Comparison of ENCODE assay signal across 1 cellular context in the genomic region with DNA sequence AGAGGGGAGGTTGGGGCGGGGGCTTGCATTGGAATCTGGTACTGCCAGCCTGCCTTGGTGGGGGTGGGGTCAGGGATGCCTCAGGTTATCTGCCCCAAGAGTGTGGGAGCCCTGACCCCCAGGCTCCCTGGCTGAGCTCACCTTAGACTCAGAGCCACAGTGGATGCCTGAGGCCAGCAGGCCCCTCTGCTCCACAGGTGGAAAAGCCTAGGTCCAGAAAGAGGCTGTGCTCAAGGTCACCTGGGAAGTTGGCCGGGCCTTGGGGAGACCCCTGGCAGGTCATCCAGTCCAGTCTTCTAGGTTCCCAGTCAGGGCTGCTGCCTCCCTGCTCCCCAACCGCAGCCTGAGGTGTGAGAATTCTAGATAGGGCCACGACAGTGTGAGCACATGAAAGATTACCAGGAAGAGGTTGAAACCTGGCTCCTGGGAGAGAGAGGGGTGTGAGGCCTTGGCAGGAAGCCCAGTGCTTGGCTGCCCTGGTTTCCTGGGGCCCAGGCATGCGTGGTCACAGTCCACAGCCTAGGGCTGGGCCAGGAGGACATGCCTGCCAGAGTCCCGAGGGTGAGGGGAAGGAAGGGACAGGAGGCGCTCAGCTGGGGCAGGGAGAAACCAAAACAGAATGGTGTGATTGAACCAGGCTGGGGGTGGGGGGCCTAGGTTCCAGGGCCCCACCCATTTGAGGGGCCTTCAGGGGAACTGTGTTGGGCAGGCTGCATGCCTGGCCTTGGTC.
TF ChIP-seq lines count a peak whose summit lies in the region.

No MANE protein-coding gene starts in this region.

TF ChIP-seq in HEK293, 187 proteins besides CTCF, POLR2A, EP300 and RAD21 (continued from another document):
- no peak for TF ChIP-seq ELK4 (IDR thresholded peaks at IDR 0.05; ENCODE audit: borderline replicate concordance, low read depth, low read length)
- no peak for TF ChIP-seq ZNF518A (tag by site-specific recombination; conservative IDR thresholded peaks at IDR 0.05; ENCODE audit: low read depth)
- no peak for TF ChIP-seq ZBTB44 (tag by site-specific recombination; IDR thresholded peaks at IDR 0.05)
- no peak for TF ChIP-seq ZFP3 (tag by site-specific recombination; IDR thresholded peaks at IDR 0.05; ENCODE audit: low read depth)
- TF ChIP-seq ZNF132 (tag by site-specific recombination; IDR thresholded peaks at IDR 0.05; ENCODE audit: borderline replicate concordance) = no peak
- no peak for TF ChIP-seq ZSCAN16 (tag by site-specific recombination; IDR thresholded peaks at IDR 0.05)
- TF ChIP-seq PRDM6 (tag by site-specific recombination; IDR thresholded peaks at IDR 0.05) = no peak
- TF ChIP-seq SCRT1 (tag by site-specific recombination; IDR thresholded peaks at IDR 0.05; ENCODE audit: borderline replicate concordance) = peak; percentile 48; the same call in 1 of the 2 replicates
- no peak for TF ChIP-seq EGR2 (tag by site-specific recombination; IDR thresholded peaks at IDR 0.05; ENCODE audit: low read depth)
- no peak for TF ChIP-seq ZNF777 (tag by site-specific recombination; IDR thresholded peaks at IDR 0.05; ENCODE audit: borderline replicate concordance)
- TF ChIP-seq ZNF335 (tag by site-specific recombination; conservative IDR thresholded peaks at IDR 0.05) = peak; percentile 60; the same call in 1 of the 2 replicates
- no peak for TF ChIP-seq ZNF837 (tag by site-specific recombination; IDR thresholded peaks at IDR 0.05)
- TF ChIP-seq, protein P1, sequence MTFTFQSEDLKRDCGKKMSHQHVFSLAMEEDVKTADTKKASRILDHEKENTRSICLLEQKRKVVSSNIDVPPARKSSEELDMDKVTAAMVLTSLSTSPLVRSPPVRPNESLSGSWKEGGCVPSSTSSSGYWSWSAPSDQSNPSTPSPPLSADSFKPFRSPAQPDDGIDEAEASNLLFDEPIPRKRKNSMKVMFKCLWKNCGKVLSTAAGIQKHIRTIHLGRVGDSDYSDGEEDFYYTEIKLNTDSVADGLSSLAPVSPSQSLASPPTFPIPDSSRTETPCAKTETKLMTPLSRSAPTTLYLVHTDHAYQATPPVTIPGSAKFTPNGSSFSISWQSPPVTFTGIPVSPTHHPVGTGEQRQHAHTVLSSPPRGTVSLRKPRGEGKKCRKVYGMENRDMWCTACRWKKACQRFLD (tag by site-specific recombination; IDR thresholded peaks at IDR 0.05) = no peak
- TF ChIP-seq TCF7L2 (IDR thresholded peaks at IDR 0.05; ENCODE audit: borderline replicate concordance, low read depth, low read length) = no peak
- no peak for TF ChIP-seq ZNF629 (tag by site-specific recombination; IDR thresholded peaks at IDR 0.05)
- no peak for TF ChIP-seq ZNF701 (tag by site-specific recombination; IDR thresholded peaks at IDR 0.05)
- no peak for TF ChIP-seq ZNF473 (tag by site-specific recombination; IDR thresholded peaks at IDR 0.05)
- TF ChIP-seq, protein P2, sequence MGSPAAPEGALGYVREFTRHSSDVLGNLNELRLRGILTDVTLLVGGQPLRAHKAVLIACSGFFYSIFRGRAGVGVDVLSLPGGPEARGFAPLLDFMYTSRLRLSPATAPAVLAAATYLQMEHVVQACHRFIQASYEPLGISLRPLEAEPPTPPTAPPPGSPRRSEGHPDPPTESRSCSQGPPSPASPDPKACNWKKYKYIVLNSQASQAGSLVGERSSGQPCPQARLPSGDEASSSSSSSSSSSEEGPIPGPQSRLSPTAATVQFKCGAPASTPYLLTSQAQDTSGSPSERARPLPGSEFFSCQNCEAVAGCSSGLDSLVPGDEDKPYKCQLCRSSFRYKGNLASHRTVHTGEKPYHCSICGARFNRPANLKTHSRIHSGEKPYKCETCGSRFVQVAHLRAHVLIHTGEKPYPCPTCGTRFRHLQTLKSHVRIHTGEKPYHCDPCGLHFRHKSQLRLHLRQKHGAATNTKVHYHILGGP (tag by site-specific recombination; IDR thresholded peaks at IDR 0.05) = no peak
- no peak for TF ChIP-seq HOXA7 (CRISPR knock-in tag; IDR thresholded peaks at IDR 0.05; ENCODE audit: borderline replicate concordance)
- TF ChIP-seq, protein P3, sequence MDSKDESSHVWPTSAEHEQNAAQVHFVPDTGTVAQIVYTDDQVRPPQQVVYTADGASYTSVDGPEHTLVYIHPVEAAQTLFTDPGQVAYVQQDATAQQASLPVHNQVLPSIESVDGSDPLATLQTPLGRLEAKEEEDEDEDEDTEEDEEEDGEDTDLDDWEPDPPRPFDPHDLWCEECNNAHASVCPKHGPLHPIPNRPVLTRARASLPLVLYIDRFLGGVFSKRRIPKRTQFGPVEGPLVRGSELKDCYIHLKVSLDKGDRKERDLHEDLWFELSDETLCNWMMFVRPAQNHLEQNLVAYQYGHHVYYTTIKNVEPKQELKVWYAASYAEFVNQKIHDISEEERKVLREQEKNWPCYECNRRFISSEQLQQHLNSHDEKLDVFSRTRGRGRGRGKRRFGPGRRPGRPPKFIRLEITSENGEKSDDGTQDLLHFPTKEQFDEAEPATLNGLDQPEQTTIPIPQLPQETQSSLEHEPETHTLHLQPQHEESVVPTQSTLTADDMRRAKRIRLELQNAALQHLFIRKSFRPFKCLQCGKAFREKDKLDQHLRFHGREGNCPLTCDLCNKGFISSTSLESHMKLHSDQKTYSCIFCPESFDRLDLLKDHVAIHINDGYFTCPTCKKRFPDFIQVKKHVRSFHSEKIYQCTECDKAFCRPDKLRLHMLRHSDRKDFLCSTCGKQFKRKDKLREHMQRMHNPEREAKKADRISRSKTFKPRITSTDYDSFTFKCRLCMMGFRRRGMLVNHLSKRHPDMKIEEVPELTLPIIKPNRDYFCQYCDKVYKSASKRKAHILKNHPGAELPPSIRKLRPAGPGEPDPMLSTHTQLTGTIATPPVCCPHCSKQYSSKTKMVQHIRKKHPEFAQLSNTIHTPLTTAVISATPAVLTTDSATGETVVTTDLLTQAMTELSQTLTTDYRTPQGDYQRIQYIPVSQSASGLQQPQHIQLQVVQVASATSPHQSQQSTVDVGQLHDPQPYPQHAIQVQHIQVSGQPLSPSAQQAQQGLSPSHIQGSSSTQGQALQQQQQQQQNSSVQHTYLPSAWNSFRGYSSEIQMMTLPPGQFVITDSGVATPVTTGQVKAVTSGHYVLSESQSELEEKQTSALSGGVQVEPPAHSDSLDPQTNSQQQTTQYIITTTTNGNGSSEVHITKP (tag by site-specific recombination; IDR thresholded peaks at IDR 0.05) = peak; percentile 76
- 0 out of 2 replicates have a peak, but pooled peaks have one; percentile 8 for TF ChIP-seq ZNF398 (tag by site-specific recombination; IDR thresholded peaks at IDR 0.05)
- TF ChIP-seq ZBTB8A (tag by site-specific recombination; IDR thresholded peaks at IDR 0.05) = no peak
- no peak for TF ChIP-seq ZNF391 (tag by site-specific recombination; IDR thresholded peaks at IDR 0.05; ENCODE audit: borderline replicate concordance, low read depth)
- no peak for TF ChIP-seq ZNF157 (tag by site-specific recombination; IDR thresholded peaks at IDR 0.05)
